10 cellular contexts compared by ENCODE assay signal in the genomic region with DNA sequence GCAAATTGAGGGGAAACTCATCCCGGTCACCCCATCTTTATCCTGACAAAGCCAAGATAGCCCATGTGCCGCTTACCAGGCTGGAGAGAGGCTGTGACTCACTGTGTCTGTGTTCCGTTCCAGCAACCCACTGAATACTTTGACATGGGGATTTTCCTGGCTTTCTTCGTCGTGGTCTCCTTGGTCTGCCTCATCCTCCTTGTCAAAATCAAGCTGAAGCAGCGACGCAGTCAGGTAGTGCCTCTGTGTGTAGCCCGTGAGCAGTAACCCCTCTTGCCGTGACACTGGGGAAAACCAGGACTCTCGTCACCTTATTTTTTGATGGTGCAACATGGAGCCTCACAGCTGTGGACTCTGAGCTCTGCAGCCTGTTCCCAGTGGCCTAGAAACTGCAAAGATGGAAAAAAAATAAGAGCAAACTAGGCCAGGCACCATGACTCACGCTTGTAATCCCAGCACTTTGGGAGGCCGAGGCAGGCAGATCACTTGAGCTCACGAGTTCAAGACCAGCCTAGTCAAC. TPM values are rescaled to one million over a fixed set of nuclear protein-coding genes. Genes with fewer than 3 reads are reported as not detected.
A peak's percentile ranks its signal among the peaks of the same experiment; 100 is the strongest.
DNase-seq lines count a peak whose midpoint lies in the region; ATAC-seq, FAIRE-seq and TF ChIP-seq lines count a peak whose summit lies in the region.
"Had no signal": no experiment of that assay in that cellular context is flagged by ENCODE, and none has a peak within 500 bp of the region (broad histone marks: within the 10 kb centered on the region; RNA-seq: fewer than 3 reads in every experiment).

No MANE protein-coding gene starts in this region.

- peaks cover 3% of the 10 kb centered on the region; the same call in 1 of the 2 replicates for H3K4me1 Mint-ChIP-seq in WTC11

- H3K4me3 ChIP-seq in Peyer's patch = no peak overlapping the region
- no peak overlapping the region for H3K4me3 ChIP-seq in endothelial cell of umbilical vein (replicated peaks in 1 of 3; ENCODE audit: insufficient read depth in 1 of 3, low read depth in 1 of 3, low read length in 3 of 3)

- peaks cover 0 to 12% (median 0%) of the 10 kb centered on the region in 4 donors for H3K4me1 ChIP-seq in Peyer's patch
- peaks cover 28% of the 10 kb centered on the region for H3K4me1 ChIP-seq in endothelial cell of umbilical vein (ENCODE audit: control insufficient read depth, extremely low read depth, insufficient read depth, low read length)

- in situ Hi-C loops in ACHN (cut with HindIII; ENCODE audit: low pct_ligation_motif_present, low pct_unique_long_range_greater_than_20kb, low sequenced_read_pairs) = no loop called here

- no peaks in the 10 kb centered on the region for H3K79me2 ChIP-seq in endothelial cell of umbilical vein (ENCODE audit: control insufficient read depth, insufficient read depth, low read length)

- no peak overlapping the region for H3K4me3 Mint-ChIP-seq in WTC11

- peak; percentile 95 for FAIRE-seq in endothelial cell of umbilical vein (lab: Jason Lieb, UNC)

- intact Hi-C loops in endothelial cell of umbilical vein (cut with micrococcal nuclease) = loop anchor here (1.0 to 2.0 kb wide), 2 partner anchors 110 to 201 kb away; no protein-coding TSS in a partner anchor

- H3K9me3 ChIP-seq in Peyer's patch (no peaks in the 10 kb centered on the region), endothelial cell of umbilical vein (replicated peaks; ENCODE audit: control insufficient read depth, insufficient read depth, low read length) (no peaks in the 10 kb centered on the region)

- H3K27ac Mint-ChIP-seq in WTC11 = no peak overlapping the region

- ATAC-seq in GM18868 (IDR thresholded peaks at IDR 0.05; ENCODE audit: unreplicated experiment) (no peak), WTC11 (no peak)

- H4K20me1 ChIP-seq in endothelial cell of umbilical vein (replicated peaks; ENCODE audit: control insufficient read depth, extremely low read depth, insufficient read depth, low read length) = no peaks in the 10 kb centered on the region

- dilution Hi-C loops in endothelial cell of umbilical vein (cut with MboI; ENCODE audit: extremely low pct_ligation_motif_present, low sequenced_read_pairs) = no loop called here

- peak overlapping the region; percentile 12 for H3K9ac ChIP-seq in endothelial cell of umbilical vein (replicated peaks; ENCODE audit: extremely low read depth, insufficient read depth, low read length)

- TF ChIP-seq CTCF in Peyer's patch (IDR thresholded peaks at IDR 0.05) (no peak), endothelial cell of umbilical vein (IDR thresholded peaks at IDR 0.05; ENCODE audit: extremely low read depth in 1 of 2, insufficient read depth in 1 of 2, low read depth in 1 of 2, low read length in 2 of 2) (no peak), WTC11 (IDR thresholded peaks at IDR 0.05) (no peak)

- POLR2A ChIA-PET in endothelial cell of umbilical vein (lab: Charles Lee) = no interaction called here
- POLR2A ChIA-PET in WTC11 (lab: Charles Lee) = interaction anchor here (0.6 kb wide), 1 partner anchor 163 kb away, joined by 4 read pairs; no protein-coding TSS in a partner anchor

- peak overlapping the region in 3 of 4 donors; percentile 4 to 52 (median 41) for H3K27ac ChIP-seq in Peyer's patch
- H3K27ac ChIP-seq in endothelial cell of umbilical vein (ENCODE audit: insufficient read depth, low read depth, low read length) = peak overlapping the region; percentile 80

- TF ChIP-seq POLR2A in Peyer's patch (IDR thresholded peaks at IDR 0.05) (no peak), endothelial cell of umbilical vein (IDR thresholded peaks at IDR 0.05; ENCODE audit: low read depth, low read length) (no peak)

- no TSS peak for BruUV-seq in endothelial cell of umbilical vein (replicated peaks; lab: Mats Ljungman, UMichigan)

- peak overlapping the region; percentile 46 for H3K4me2 ChIP-seq in endothelial cell of umbilical vein (ENCODE audit: insufficient read depth, low read length)

- H3K9me3 Mint-ChIP-seq in WTC11 = no peaks in the 10 kb centered on the region

- H3K9me1 ChIP-seq in endothelial cell of umbilical vein (replicated peaks; ENCODE audit: control insufficient read depth, extremely low read depth, insufficient read depth, low read length) = no peaks in the 10 kb centered on the region

- H3K27me3 ChIP-seq in Peyer's patch (no peaks in the 10 kb centered on the region), endothelial cell of umbilical vein (ENCODE audit: control insufficient read depth in 2 of 2, insufficient read depth in 2 of 2, low read length in 2 of 2) (no peaks in the 10 kb centered on the region)

- CTCF ChIA-PET in endothelial cell of umbilical vein (lab: Charles Lee) (interaction anchor here (1.0 to 10.2 kb wide), 7 partner anchors 14 to 444 kb away, joined by 3 to 256 read pairs (median 5); no protein-coding TSS in a partner anchor), WTC11 (lab: Charles Lee) (interaction anchor here (0.7 to 1.0 kb wide), 2 partner anchors 14 to 189 kb away, joined by 3 to 6 read pairs; no protein-coding TSS in a partner anchor)

- peaks cover 0 to 27% (median 0%) of the 10 kb centered on the region in 3 donors for H3K36me3 ChIP-seq in Peyer's patch
- no peaks in the 10 kb centered on the region for H3K36me3 ChIP-seq in endothelial cell of umbilical vein (ENCODE audit: control insufficient read depth in 2 of 2, extremely low read depth in 1 of 2, insufficient read depth in 2 of 2, low read length in 2 of 2)

- H3K36me3 Mint-ChIP-seq in WTC11 = peaks cover 40% of the 10 kb centered on the region

- peak; percentile 76 for DNase-seq in ACHN
- no peak for DNase-seq in Peyer's patch
- peak; percentile 40 for DNase-seq in endothelial cell of umbilical vein (ENCODE audit: low read depth, low spot score)
- DNase-seq in myocyte (ENCODE audit: low read depth) = peak; percentile 71
- no peak for DNase-seq in DMS153 (lab: John Stamatoyannopoulos, UW)
- DNase-seq in WTC11 (ENCODE audit: low spot score) = no peak
- DNase-seq in NCI-H748 treated with DMSO at 0.1 percent for 48 hours (lab: John Stamatoyannopoulos, UW) = no peak
- DNase-seq: activated effector memory CD4-positive, alpha-beta T cell treated with anti-CD3 and anti-CD28 coated beads, Interleukin-2, amount 50 U/mL, for 16 hours; stimulated activated CD4-positive, alpha-beta T cell treated with anti-CD3 and anti-CD28 coated beads, Interleukin-4, amount 100 ng/mL, for 24 hours had no signal

- H3K27me3 Mint-ChIP-seq in WTC11 (ENCODE audit: low read depth) = no peaks in the 10 kb centered on the region

- H2AFZ ChIP-seq in endothelial cell of umbilical vein (ENCODE audit: low read depth, low read length) = peak overlapping the region; percentile 45

TF ChIP-seq in endothelial cell of umbilical vein, 7 proteins besides CTCF, POLR2A, EP300 and RAD21:
- TF ChIP-seq MAX (IDR thresholded peaks at IDR 0.05; ENCODE audit: insufficient read depth, insufficient read length) = no peak
- TF ChIP-seq MYC (IDR thresholded peaks at IDR 0.05; ENCODE audit: low read depth, low read length) = no peak

TF ChIP-seq in WTC11, 78 proteins besides CTCF, POLR2A, EP300 and RAD21 (continues in another document):
- TF ChIP-seq, protein P1, sequence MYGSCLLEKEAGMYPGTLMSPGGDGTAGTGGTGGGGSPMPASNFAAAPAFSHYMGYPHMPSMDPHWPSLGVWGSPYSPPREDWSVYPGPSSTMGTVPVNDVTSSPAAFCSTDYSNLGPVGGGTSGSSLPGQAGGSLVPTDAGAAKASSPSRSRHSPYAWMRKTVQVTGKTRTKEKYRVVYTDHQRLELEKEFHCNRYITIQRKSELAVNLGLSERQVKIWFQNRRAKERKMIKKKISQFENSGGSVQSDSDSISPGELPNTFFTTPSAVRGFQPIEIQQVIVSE (CRISPR knock-in tag; IDR thresholded peaks at IDR 0.05; ENCODE audit: borderline replicate concordance) = no peak
- TF ChIP-seq KAT7 (CRISPR knock-in tag; IDR thresholded peaks at IDR 0.05; ENCODE audit: borderline replicate concordance) (no peak), FOXP1 (CRISPR knock-in tag; IDR thresholded peaks at IDR 0.05; ENCODE audit: borderline replicate concordance) (no peak), ZBTB43 (CRISPR knock-in tag; IDR thresholded peaks at IDR 0.05) (no peak), CBFB (CRISPR knock-in tag; IDR thresholded peaks at IDR 0.05; ENCODE audit: low read depth) (no peak), ZNF138 (CRISPR knock-in tag; conservative IDR thresholded peaks at IDR 0.05) (no peak)

RNA-seq across cellular contexts. Expression of gene C22orf31, which starts 16.9 kb away (rescaled TPM):
- total RNA-seq in Peyer's patch (not detected), endothelial cell of umbilical vein (not detected in 2 replicates), myocyte (not detected in 2 replicates), WTC11 (2021) (not detected in 3 replicates)
- not detected in 2 replicates for polyA plus RNA-seq in endothelial cell of umbilical vein
- polyA plus RNA-seq in endothelial cell of umbilical vein (2011; cell fraction: cytosol; rRNA removed) = not detected in 2 replicates
- polyA plus RNA-seq in endothelial cell of umbilical vein (2011; cell fraction: nucleus; rRNA removed) = not detected in 2 replicates
- polyA plus RNA-seq in endothelial cell of umbilical vein (2012) = not detected in 2 replicates
- polyA minus RNA-seq in endothelial cell of umbilical vein = not detected in 2 replicates
- not detected for polyA minus RNA-seq in endothelial cell of umbilical vein (2011; cell fraction: cytosol; rRNA and poly(A)+ RNA removed)
- not detected in 2 replicates for polyA minus RNA-seq in endothelial cell of umbilical vein (2011; cell fraction: nucleus; rRNA and poly(A)+ RNA removed)
- not detected for polyA plus RNA-seq in myocyte (2012)

RNA-seq across cellular contexts. Expression of gene KREMEN1, which starts 28.1 kb away (rescaled TPM):
- total RNA-seq in Peyer's patch (10 to 100 TPM in 3 of 4 donors, 1 to 10 TPM in 1; 8.2 to 32.2 (median 16.1) TPM), endothelial cell of umbilical vein (0.99 and 1.1 TPM in 2 replicates), myocyte (78.1 and 84.1 TPM in 2 replicates), WTC11 (2021) (4.1 to 5.8 TPM (median 5.4 TPM) in 3 replicates)
- 0.58 and 0.81 TPM in 2 replicates for polyA plus RNA-seq in endothelial cell of umbilical vein
- polyA plus RNA-seq in endothelial cell of umbilical vein (2011; cell fraction: cytosol; rRNA removed) = 0.32 and 0.39 TPM in 2 replicates
- polyA plus RNA-seq in endothelial cell of umbilical vein (2011; cell fraction: nucleus; rRNA removed) = 0.24 and 0.46 TPM in 2 replicates
- 0.47 and 1.2 TPM in 2 replicates for polyA plus RNA-seq in endothelial cell of umbilical vein (2012)
- 0.24 and 0.47 TPM in 2 replicates for polyA minus RNA-seq in endothelial cell of umbilical vein
- polyA minus RNA-seq in endothelial cell of umbilical vein (2011; cell fraction: cytosol; rRNA and poly(A)+ RNA removed) = 0.41 TPM
- polyA minus RNA-seq in endothelial cell of umbilical vein (2011; cell fraction: nucleus; rRNA and poly(A)+ RNA removed) = 0.05 and 0.10 TPM in 2 replicates
- polyA plus RNA-seq in myocyte (2012) = 34.6 TPM

Comparison
In these comparisons a context has a peak if more than half of its experiments do, and no peak if none do; other contexts are left out.
1. DNase-seq: peak in ACHN (single experiment), endothelial cell of umbilical vein (single experiment) and myocyte (single experiment); none in Peyer's patch (0 of 3), DMS153 (single experiment), WTC11 (single experiment) and NCI-H748 treated with DMSO at 0.1 percent for 48 hours (single experiment).